In genomic region chr22:19540394-19540793, GRCh38 we compare ENCODE assay signal across 39 cellular contexts. TPM values are rescaled to one million over a fixed set of nuclear protein-coding genes. Genes with fewer than 3 reads are reported as not detected.
"Had no signal": no experiment of that assay in that cellular context is flagged by ENCODE, and none has a peak within 500 bp of the region (broad histone marks: within the 10 kb centered on the region; RNA-seq: fewer than 3 reads in every experiment).

No MANE protein-coding gene starts in this region.

- H3K4me2 ChIP-seq: KMS-11 had no signal

- H3K4me3 ChIP-seq: MG63 had no signal

- H3K36me3 ChIP-seq: MG63 had no signal

- H3K27ac ChIP-seq: KMS-11 had no signal

- H3K9ac ChIP-seq: KMS-11 had no signal

- DNase-seq: Karpas-422, Kasumi-1, MG63, MM.1S, MV-4-11, NCI-H1048, NCI-H1092, NCI-H1092 treated with DMSO at 0.1 percent for 48 hours, NCI-H1105, NCI-H1105 treated with DMSO at 0.1 percent for 48 hours, NCI-H1417, NCI-H1417 treated with DMSO at 0.1 percent for 48 hours, NCI-H1436, NCI-H1436 treated with DMSO at 0.1 percent for 48 hours, NCI-H146, NCI-H1694, NCI-H187, NCI-H187 treated with DMSO at 0.1 percent for 48 hours, NCI-H1930, NCI-H2029, NCI-H2029 treated with DMSO at 0.1 percent for 48 hours, NCI-H2081, NCI-H2081 treated with DMSO at 0.1 percent for 48 hours, NCI-H2107, NCI-H2171, NCI-H2171 treated with DMSO at 0.1 percent for 48 hours, NCI-H2227 treated with DMSO at 0.1 percent for 48 hours, NCI-H226, NCI-H345, NCI-H446, NCI-H446 treated with DMSO at 0.1 percent for 48 hours, NCI-H510A, NCI-H510A treated with DMSO at 0.1 percent for 48 hours, NCI-H524, NCI-H524 treated with DMSO at 0.1 percent for 48 hours had no signal

- H3K9me3 ChIP-seq: MG63 had no signal

RNA-seq across cellular contexts. Expression of gene CLDN5, which starts 16.2 kb away (rescaled TPM):
- total RNA-seq: M059J, MCF 10A, NCI-H460 had no signal
